Comparison of ENCODE assay signal across 8 cellular contexts in the genomic region with DNA sequence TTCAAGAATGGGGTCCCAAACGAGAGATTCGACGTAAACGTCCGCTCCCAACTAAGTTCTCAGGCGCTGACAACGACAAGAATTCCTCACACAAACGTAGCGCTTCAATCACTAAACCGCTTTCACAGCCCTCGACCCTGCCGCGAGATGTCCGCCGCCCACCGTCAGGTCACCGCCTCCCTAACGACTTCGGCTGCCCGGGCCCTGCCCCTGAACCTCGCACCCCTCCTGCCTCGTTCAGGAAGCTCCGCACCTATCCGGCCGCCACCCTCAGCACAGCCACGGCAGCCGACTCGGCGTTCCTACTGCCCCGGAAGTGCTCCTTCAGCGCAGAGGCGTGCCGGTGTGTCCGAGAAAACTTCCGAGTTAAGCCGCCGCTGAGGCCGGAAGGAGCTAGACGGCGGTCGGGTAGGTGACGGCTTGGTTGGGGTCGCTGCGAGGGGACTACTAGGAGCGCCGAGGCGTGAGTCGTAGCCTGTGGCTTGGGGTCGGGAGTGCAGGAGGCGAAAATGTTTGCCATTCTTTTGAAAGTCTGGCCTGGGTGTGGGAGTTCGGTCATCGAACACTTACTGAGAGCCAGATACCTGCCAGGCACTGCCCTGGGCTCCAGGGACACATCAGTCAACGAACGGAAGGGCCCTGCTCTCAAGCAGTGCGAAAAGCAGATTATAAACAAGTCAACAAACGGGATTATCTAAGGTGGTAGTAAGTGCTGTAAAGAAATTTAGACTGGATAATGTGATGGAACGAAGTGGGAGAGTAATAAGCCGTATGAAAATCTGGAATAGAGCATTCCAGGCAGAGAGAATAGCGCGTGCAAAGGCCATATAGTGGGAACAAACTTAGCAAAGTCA. TPM values are rescaled to one million over a fixed set of nuclear protein-coding genes. Genes with fewer than 3 reads are reported as not detected.
DNase-seq lines count a peak whose midpoint lies in the region; ATAC-seq and TF ChIP-seq lines count a peak whose summit lies in the region.

A gene (minus strand): TSS at position 307 of the 854 bp plus-strand sequence. CDS start 3,957 bp downstream, outside the sequence.
A gene (plus strand): TSS at position 364 of the 854 bp plus-strand sequence. CDS start 10,756 bp downstream, outside the sequence.

- peak; percentile 41 for DNase-seq in AG09319 (ENCODE audit: extremely low read depth, low read depth)
- peak; percentile 76 for DNase-seq in NCI-H345 treated with DMSO at 0.1 percent for 48 hours (lab: John Stamatoyannopoulos, UW; ENCODE audit: unreplicated experiment)
- peak; percentile 69 to 81 (median 74) for DNase-seq in activated CD4-positive, CD25-positive, alpha-beta regulatory T cell (lab: John Stamatoyannopoulos, UW)
- DNase-seq in caudate nucleus (lab: John Stamatoyannopoulos, UW) = peak in 60 of 61 donors; percentile 19 to 91 (median 75)
- peak; percentile 88 for DNase-seq in inferior parietal cortex (ENCODE audit: extremely low spot score)
- DNase-seq in spleen = peak; percentile 98

- peaks cover 0 to 8% (median 0%) of the 10 kb centered on the region in 6 donors for H3K36me3 ChIP-seq in spleen

- peak; percentile 31 to 72 (median 34) for TF ChIP-seq POLR2A in spleen (IDR thresholded peaks at IDR 0.05)

- no peaks in the 10 kb centered on the region for H3K27me3 ChIP-seq in spleen (replicated peaks in 1 of 7)

- intact Hi-C loops in spleen (cut with DNase I; ENCODE audit: low total_unique reads) = no loop called here

- no peaks in the 10 kb centered on the region for H3K9me3 ChIP-seq in spleen

- TF ChIP-seq CTCF in AG09319 (IDR thresholded peaks at IDR 0.05; ENCODE audit: low read depth, low read length) (no peak), spleen (IDR thresholded peaks at IDR 0.05 in 8 of 11, conservative IDR thresholded peaks at IDR 0.05 in 3 of 11) (peak in 2 of 11 experiments; percentile 7 to 21)

- WGBS in spleen, 5 donors = 1% methylated on average over 54 to 60 of the region's 60 CpGs

- peak within 1 kb of the TSS; percentile 62 to 84 (median 70) for H3K4me3 ChIP-seq in spleen

- H3K27ac ChIP-seq in caudate nucleus (ENCODE audit: low read depth, low read length) (peak within 1 kb of the TSS; percentile 71), spleen (peak within 1 kb of the TSS; percentile 82 to 94 (median 92))

- H3K4me1 ChIP-seq in spleen = peaks cover 29 to 68% (median 58%) of the 10 kb centered on the region in 6 donors

- ATAC-seq in GM19023 (IDR thresholded peaks at IDR 0.05; ENCODE audit: unreplicated experiment) (peak; percentile 98), HG03196 (IDR thresholded peaks at IDR 0.05; ENCODE audit: unreplicated experiment) (peak; percentile 99)

RNA-seq across cellular contexts. Expression of the first gene that starts in this region (rescaled TPM):
- 10 to 100 TPM; 28.3 to 37.3 (median 35.1) TPM for total RNA-seq in spleen
- 1 to 10 TPM; 6.3 to 8.5 (median 6.7) TPM for polyA plus RNA-seq in spleen

RNA-seq across cellular contexts. Expression of the second gene that starts in this region (rescaled TPM):
- 10 to 100 TPM; 31.3 to 64.6 (median 37.0) TPM for total RNA-seq in spleen
- 1 to 10 TPM; 1.8 to 3.8 (median 2.1) TPM for polyA plus RNA-seq in spleen

Comparison
In these comparisons a context has a peak if more than half of its experiments do, and no peak if none do; other contexts are left out.
1. Peak in every context shown above with its lines: DNase-seq, ATAC-seq, H3K4me3 ChIP-seq and H3K27ac ChIP-seq.
2. DNase-seq: peak in every context shown above with its lines; median percentile 98 in spleen; 88 in inferior parietal cortex; 76 in NCI-H345 treated with DMSO at 0.1 percent for 48 hours; 75 in caudate nucleus; 74 in activated CD4-positive, CD25-positive, alpha-beta regulatory T cell; 41 in AG09319.